ENCODE assay signal across 8 cellular contexts in the genomic region with DNA sequence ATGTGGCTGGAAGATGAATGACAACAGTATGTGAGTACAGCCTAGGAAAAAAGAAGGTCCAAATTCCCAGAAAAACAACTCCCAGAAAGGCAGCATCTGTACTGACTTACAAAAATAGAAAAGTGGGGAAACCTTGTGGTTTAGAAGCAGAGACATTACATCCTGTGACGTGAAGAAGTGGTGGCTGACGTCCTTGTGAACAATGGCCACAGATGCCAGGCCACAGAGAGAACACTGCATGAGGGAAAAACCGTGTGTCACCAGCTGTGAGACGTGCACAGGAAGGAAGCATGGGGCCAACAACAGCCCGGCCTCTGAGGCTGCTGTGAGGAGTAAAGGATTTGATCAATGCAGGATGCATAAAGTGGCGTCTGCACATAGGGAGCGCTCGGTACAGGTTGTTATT.
DNase-seq lines count a peak whose midpoint lies in the region; ATAC-seq and TF ChIP-seq lines count a peak whose summit lies in the region.

No MANE protein-coding gene starts in this region.

- peak; percentile 94 for ATAC-seq in CD8-positive, alpha-beta T cell
- peak; percentile 56 for ATAC-seq in HG03135 (IDR thresholded peaks at IDR 0.05; ENCODE audit: unreplicated experiment)
- peak; percentile 96 for ATAC-seq in activated CD8-positive, alpha-beta T cell treated with anti-CD3 and anti-CD28 coated beads for 36 hours
- ATAC-seq in left cardiac atrium, result no peak
- peak; percentile 25 to 39 for ATAC-seq in upper lobe of left lung (ENCODE audit: low FRiP score in 2 of 2)

- DNase-seq in CD8-positive, alpha-beta T cell, result peak in 5 of 7 experiments; percentile 28 to 84 (median 50)
- peak; percentile 95 for DNase-seq in activated CD8-positive, alpha-beta T cell treated with anti-CD3 and anti-CD28 coated beads for 36 hours
- peak; percentile 36 for DNase-seq in left cardiac atrium
- DNase-seq in upper lobe of left lung, result peak in 1 of 2 donors; percentile 70
- no peak for DNase-seq in Ammon's horn (ENCODE audit: low spot score)
- no peak for DNase-seq in NCI-H1105 treated with DMSO at 0.1 percent for 48 hours (lab: John Stamatoyannopoulos, UW)
- DNase-seq in GM10266 (ENCODE audit: extremely low spot score), result no peak

- no peaks in the 10 kb centered on the region for H3K9me3 ChIP-seq in CD8-positive, alpha-beta T cell (ENCODE audit: low read length)
- no peaks in the 10 kb centered on the region for H3K9me3 ChIP-seq in upper lobe of left lung

- H3K4me3 ChIP-seq in CD8-positive, alpha-beta T cell (ENCODE audit: low read depth, low read length), result no peak overlapping the region
- no peak overlapping the region for H3K4me3 ChIP-seq in upper lobe of left lung

- 41 to 45% methylated on average over 8 of the region's 8 CpGs for WGBS in upper lobe of left lung, 2 donors

- peaks cover 18% of the 10 kb centered on the region for H3K4me1 ChIP-seq in CD8-positive, alpha-beta T cell (ENCODE audit: insufficient read depth, low read length)
- H3K4me1 ChIP-seq in upper lobe of left lung, result peaks cover 12 to 21% (median 17%) of the 10 kb centered on the region in 4 donors

- CTCF ChIA-PET in CD8-positive, alpha-beta T cell (lab: Charles Lee), result no interaction called here
- CTCF ChIA-PET in activated CD8-positive, alpha-beta T cell treated with anti-CD3 and anti-CD28 coated beads for 36 hours (lab: Charles Lee), result interaction anchor here (1.1 to 1.7 kb wide), 2 partner anchors 23 to 69 kb away, joined by 4 to 6 read pairs; no protein-coding TSS in a partner anchor

- H3K27me3 ChIP-seq in CD8-positive, alpha-beta T cell (ENCODE audit: insufficient read depth, low read length), result no peaks in the 10 kb centered on the region
- H3K27me3 ChIP-seq in upper lobe of left lung, result no peaks in the 10 kb centered on the region

- TF ChIP-seq POLR2A in upper lobe of left lung (IDR thresholded peaks at IDR 0.05), result peak in 1 of 4 donors; percentile 33

- H3K36me3 ChIP-seq in CD8-positive, alpha-beta T cell (ENCODE audit: insufficient read depth, low read length), result no peaks in the 10 kb centered on the region
- H3K36me3 ChIP-seq in upper lobe of left lung, result no peaks in the 10 kb centered on the region

- peak overlapping the region; percentile 80 for H3K27ac Mint-ChIP-seq in CD8-positive, alpha-beta T cell
- peak overlapping the region; percentile 85 for H3K27ac Mint-ChIP-seq in activated CD8-positive, alpha-beta T cell treated with anti-CD3 and anti-CD28 coated beads for 36 hours

- H3K4me3 Mint-ChIP-seq in CD8-positive, alpha-beta T cell, result no peak overlapping the region
- H3K4me3 Mint-ChIP-seq in activated CD8-positive, alpha-beta T cell treated with anti-CD3 and anti-CD28 coated beads for 36 hours, result peak overlapping the region; percentile 50

- no peaks in the 10 kb centered on the region for H3K36me3 Mint-ChIP-seq in CD8-positive, alpha-beta T cell
- H3K36me3 Mint-ChIP-seq in activated CD8-positive, alpha-beta T cell treated with anti-CD3 and anti-CD28 coated beads for 36 hours (ENCODE audit: low read depth), result no peaks in the 10 kb centered on the region

- no peaks in the 10 kb centered on the region for H3K27me3 Mint-ChIP-seq in CD8-positive, alpha-beta T cell (ENCODE audit: low read depth)
- H3K27me3 Mint-ChIP-seq in activated CD8-positive, alpha-beta T cell treated with anti-CD3 and anti-CD28 coated beads for 36 hours, result no peaks in the 10 kb centered on the region

- POLR2A ChIA-PET in CD8-positive, alpha-beta T cell (lab: Charles Lee), result no interaction called here
- POLR2A ChIA-PET in activated CD8-positive, alpha-beta T cell treated with anti-CD3 and anti-CD28 coated beads for 36 hours (lab: Charles Lee), result interaction anchor here (0.8 to 1.4 kb wide), 3 partner anchors 17 to 78 kb away, joined by 3 to 5 read pairs (median 3); no protein-coding TSS in a partner anchor

- H3K4me1 Mint-ChIP-seq in CD8-positive, alpha-beta T cell (ENCODE audit: low read depth), result peaks cover 23% of the 10 kb centered on the region
- H3K4me1 Mint-ChIP-seq in activated CD8-positive, alpha-beta T cell treated with anti-CD3 and anti-CD28 coated beads for 36 hours (ENCODE audit: low read depth), result peaks cover 48% of the 10 kb centered on the region

- no peak overlapping the region for H3K27ac ChIP-seq in CD8-positive, alpha-beta T cell (ENCODE audit: low read depth, low read length)
- peak overlapping the region in 3 of 4 donors; percentile 53 to 84 (median 67) for H3K27ac ChIP-seq in upper lobe of left lung

- no peak for TF ChIP-seq CTCF in CD8-positive, alpha-beta T cell (IDR thresholded peaks at IDR 0.05)
- no peak for TF ChIP-seq CTCF in activated CD8-positive, alpha-beta T cell treated with anti-CD3 and anti-CD28 coated beads for 36 hours (IDR thresholded peaks at IDR 0.05)
- TF ChIP-seq CTCF in upper lobe of left lung (IDR thresholded peaks at IDR 0.05) (peak in 1 of 6 experiments; percentile 8), GM10266 (IDR thresholded peaks at IDR 0.05; ENCODE audit: control insufficient read depth, insufficient read depth, low read depth, missing control alignments) (no peak)

- H3K9me3 Mint-ChIP-seq in CD8-positive, alpha-beta T cell, result peaks cover 6% of the 10 kb centered on the region
- H3K9me3 Mint-ChIP-seq in activated CD8-positive, alpha-beta T cell treated with anti-CD3 and anti-CD28 coated beads for 36 hours, result peaks cover 8% of the 10 kb centered on the region

- peak in 3 of 4 donors; percentile 65 to 79 (median 70) for TF ChIP-seq EP300 in upper lobe of left lung (IDR thresholded peaks at IDR 0.05)

- intact Hi-C loops in CD8-positive, alpha-beta T cell (cut with DNase I, micrococcal nuclease), result loop anchor here in 1 of 2 experiments (5.0 kb wide), 1 partner anchor 81 kb away; a partner anchor contains a TSS
- intact Hi-C loops in activated CD8-positive, alpha-beta T cell treated with anti-CD3 and anti-CD28 coated beads for 36 hours (cut with micrococcal nuclease), result no loop called here
- intact Hi-C loops in left cardiac atrium (cut with DNase I), result no loop called here

Comparison
In these comparisons a context has a peak if more than half of its experiments do, and no peak if none do; other contexts are left out.
1. ATAC-seq: peak in CD8-positive, alpha-beta T cell (single experiment), HG03135 (single experiment), activated CD8-positive, alpha-beta T cell treated with anti-CD3 and anti-CD28 coated beads for 36 hours (single experiment) and upper lobe of left lung (2 of 2); none in left cardiac atrium (0 of 2).
2. DNase-seq: peak in CD8-positive, alpha-beta T cell (5 of 7), activated CD8-positive, alpha-beta T cell treated with anti-CD3 and anti-CD28 coated beads for 36 hours (single experiment) and left cardiac atrium (single experiment); none in Ammon's horn (single experiment), NCI-H1105 treated with DMSO at 0.1 percent for 48 hours (single experiment) and GM10266 (single experiment).